Comparison of ENCODE assay signal across 12 cellular contexts in genomic region chr3:27089063-27089462, GRCh38.
"Had no signal": no experiment of that assay in that cellular context is flagged by ENCODE, and none has a peak within 500 bp of the region (broad histone marks: within the 10 kb centered on the region; RNA-seq: fewer than 3 reads in every experiment).

No MANE protein-coding gene starts in this region.

- H3K36me3 ChIP-seq: esophagus muscularis mucosa, sigmoid colon, suprapubic skin, upper lobe of right lung had no signal

- H3K27ac ChIP-seq: esophagus muscularis mucosa, sigmoid colon, SK-N-MC, suprapubic skin, upper lobe of right lung had no signal

- H3K27me3 ChIP-seq: esophagus muscularis mucosa, sigmoid colon, suprapubic skin, upper lobe of right lung had no signal

- DNase-seq: activated CD4-positive, alpha-beta T cell treated with anti-CD3 and anti-CD28 coated beads, Interleukin-2, amount 10 ng/mL, durations not matched to agents 24 days and 14 days; activated naive CD4-positive, alpha-beta T cell treated with Interleukin-2 at 50 U/mL for 16 hours; activated naive CD8-positive, alpha-beta T cell treated with anti-CD3 and anti-CD28 coated beads, Interleukin-2, amount 50 U/mL, for 24 hours; hypothalamus; occipital lobe; sigmoid colon; stimulated activated CD4-positive, alpha-beta T cell treated with anti-CD3 and anti-CD28 coated beads, Interleukin-2, amount 100 ng/mL, for 24 hours; stimulated activated naive CD4-positive, alpha-beta T cell; upper lobe of right lung had no signal

- H3K4me3 ChIP-seq: esophagus muscularis mucosa, sigmoid colon, SK-N-MC, suprapubic skin, upper lobe of right lung had no signal

- H3K9me3 ChIP-seq: esophagus muscularis mucosa, sigmoid colon, upper lobe of right lung had no signal

- ATAC-seq: activated naive CD8-positive, alpha-beta T cell treated with anti-CD3 and anti-CD28 coated beads, Interleukin-2, amount 50 U/mL, for 24 hours; upper lobe of right lung had no signal

- H3K4me1 ChIP-seq: sigmoid colon, suprapubic skin, upper lobe of right lung had no signal
